ENCODE assay signal across 10 cellular contexts in genomic region chr22:44337658-44338004, GRCh38. TPM values are rescaled to one million over a fixed set of nuclear protein-coding genes. Genes with fewer than 3 reads are reported as not detected.
DNase-seq lines count a peak whose midpoint lies in the region; TF ChIP-seq lines count a peak whose summit lies in the region.
"Had no signal": no experiment of that assay in that cellular context is flagged by ENCODE, and none has a peak within 500 bp of the region (broad histone marks: within the 10 kb centered on the region; RNA-seq: fewer than 3 reads in every experiment).

No MANE protein-coding gene starts in this region.

- H3K4me2 ChIP-seq in PC-9, result peak overlapping the region; percentile 27

- H2AFZ ChIP-seq in PC-9, result no peak overlapping the region

- H3K27me3 ChIP-seq in PC-9 (ENCODE audit: insufficient read depth, low read depth), result peaks cover 2% of the 10 kb centered on the region; the same call in 1 of the 2 replicates
- H3K27me3 ChIP-seq in stomach, result peaks cover 0 to 12% (median 4%) of the 10 kb centered on the region in 3 donors
- peaks cover 8% of the 10 kb centered on the region for H3K27me3 ChIP-seq in CD8-positive, alpha-beta memory T cell (ENCODE audit: insufficient read depth, low read length, poor library complexity, severe bottlenecking)

- no peak for TF ChIP-seq POLR2A in stomach (IDR thresholded peaks at IDR 0.05)
- no peak for TF ChIP-seq POLR2A in erythroblast (IDR thresholded peaks at IDR 0.05; ENCODE audit: low read length)

- H3K4me3 Mint-ChIP-seq in CD8-positive, alpha-beta memory T cell, result no peak overlapping the region

- H3K4me1 ChIP-seq in PC-9 (replicated peaks; ENCODE audit: insufficient read depth) (peaks cover 35% of the 10 kb centered on the region), stomach (peaks cover 32 to 50% (median 46%) of the 10 kb centered on the region in 4 donors)
- H3K4me1 ChIP-seq in CD8-positive, alpha-beta memory T cell (ENCODE audit: insufficient read depth, low read length), result no peaks in the 10 kb centered on the region

- no peaks in the 10 kb centered on the region for H3K9me3 Mint-ChIP-seq in CD8-positive, alpha-beta memory T cell

- peaks cover 0 to 5% of the 10 kb centered on the region in 2 donors for H3K27me3 Mint-ChIP-seq in CD8-positive, alpha-beta memory T cell

- H3K9me2 ChIP-seq in PC-9 (ENCODE audit: insufficient read depth), result no peaks in the 10 kb centered on the region

- peak; percentile 60 for DNase-seq in NCI-H2107 treated with DMSO at 0.1 percent for 48 hours (lab: John Stamatoyannopoulos, UW; ENCODE audit: unreplicated experiment)
- DNase-seq in NCI-H2107 (lab: John Stamatoyannopoulos, UW), result no peak
- DNase-seq in PC-9, result peak; percentile 61 to 66
- DNase-seq in fibroblast of mammary gland (ENCODE audit: low read depth), result peak; percentile 66
- DNase-seq in stomach, result peak; percentile 32
- DNase-seq in erythroblast (lab: John Stamatoyannopoulos, UW), result no peak
- DNase-seq in CD8-positive, alpha-beta memory T cell, result no peak
- no peak for DNase-seq in posterior vena cava (ENCODE audit: low spot score)
- DNase-seq: AML-193, NCI-H1105 had no signal

- H4K20me1 ChIP-seq in PC-9 (ENCODE audit: insufficient read depth), result no peaks in the 10 kb centered on the region

- no TSS peak for BruUV-seq in PC-9 (replicated peaks; lab: Mats Ljungman, UMichigan)

- WGBS in stomach, 5 donors, result 17 to 46% (median 27%) methylated on average over 13 of the region's 13 CpGs

- H3K36me3 ChIP-seq in PC-9 (ENCODE audit: low read depth) (no peaks in the 10 kb centered on the region), stomach (no peaks in the 10 kb centered on the region)
- H3K36me3 ChIP-seq in CD8-positive, alpha-beta memory T cell (ENCODE audit: insufficient read depth, low read length), result no peaks in the 10 kb centered on the region

- intact Hi-C loops in PC-9 (cut with micrococcal nuclease; ENCODE audit: unreplicated experiment), result loop anchor here (2.0 to 10.0 kb wide), 4 partner anchors 147 to 285 kb away; no protein-coding TSS in a partner anchor
- intact Hi-C loops in stomach (cut with DNase I; ENCODE audit: low total_unique reads), result loop anchor here (10.0 kb wide), 1 partner anchor 167 kb away; no protein-coding TSS in a partner anchor
- intact Hi-C loops in posterior vena cava (cut with DNase I), result loop anchor here (10.0 kb wide), 2 partner anchors 253 to 1827 kb away; no protein-coding TSS in a partner anchor

- H3K9me3 ChIP-seq in PC-9 (ENCODE audit: insufficient read depth, low read depth) (no peaks in the 10 kb centered on the region), stomach (no peaks in the 10 kb centered on the region)
- no peaks in the 10 kb centered on the region for H3K9me3 ChIP-seq in CD8-positive, alpha-beta memory T cell (ENCODE audit: low read length)

- TF ChIP-seq CTCF in PC-9 (conservative IDR thresholded peaks at IDR 0.05), result no peak
- TF ChIP-seq CTCF in fibroblast of mammary gland (conservative IDR thresholded peaks at IDR 0.05; ENCODE audit: control insufficient read depth, insufficient read depth, low read depth, low read length), result no peak
- TF ChIP-seq CTCF in stomach (IDR thresholded peaks at IDR 0.05), result no peak

- CTCF ChIA-PET in PC-9 (lab: Charles Lee), result interaction anchor here (0.6 kb wide), 2 partner anchors 14 to 286 kb away, joined by 3 read pairs; no protein-coding TSS in a partner anchor
- CTCF ChIA-PET in CD8-positive, alpha-beta memory T cell (lab: Charles Lee), result no interaction called here

- H3K36me3 Mint-ChIP-seq in CD8-positive, alpha-beta memory T cell, result no peaks in the 10 kb centered on the region

- H3K79me2 ChIP-seq in PC-9 (ENCODE audit: low read depth), result no peaks in the 10 kb centered on the region

- H3K4me1 Mint-ChIP-seq in CD8-positive, alpha-beta memory T cell, result peaks cover 0 to 3% (median 0%) of the 10 kb centered on the region in 3 donors

- no peak overlapping the region for H3K27ac Mint-ChIP-seq in CD8-positive, alpha-beta memory T cell

- H3F3A ChIP-seq in PC-9 (ENCODE audit: insufficient read depth, low read depth), result peaks cover 60% of the 10 kb centered on the region

- H3K4me3 ChIP-seq in PC-9 (no peak overlapping the region), fibroblast of mammary gland (ENCODE audit: control insufficient read depth, low read depth, low read length) (no peak overlapping the region), stomach (no peak overlapping the region)
- H3K4me3 ChIP-seq in CD8-positive, alpha-beta memory T cell (ENCODE audit: low read length), result no peak overlapping the region

- H3K27ac ChIP-seq in PC-9 (no peak overlapping the region), stomach (peak overlapping the region in 1 of 5 donors; percentile 43)
- no peak overlapping the region for H3K27ac ChIP-seq in CD8-positive, alpha-beta memory T cell (ENCODE audit: low read depth, low read length)

- TF ChIP-seq EP300 in stomach (IDR thresholded peaks at IDR 0.05), result no peak

- POLR2A ChIA-PET in PC-9 (lab: Charles Lee; ENCODE audit: unreplicated experiment), result interaction anchor here (0.6 kb wide), 1 partner anchor 26 kb away, joined by 3 read pairs; no protein-coding TSS in a partner anchor
- POLR2A ChIA-PET in CD8-positive, alpha-beta memory T cell (lab: Charles Lee), result no interaction called here

RNA-seq across cellular contexts. Expression of gene SHISAL1, which starts 24.9 kb away (rescaled TPM):
- total RNA-seq in PC-9 (2021) (0.94 and 1.2 TPM in 2 replicates), stomach (10 to 100 TPM in 1 of 5 donors, 1 to 10 TPM in 3, under 1 TPM in 1; 0.45 to 19.3 (median 3.3) TPM), posterior vena cava (10 to 100 TPM in 1 of 2 donors, 1 to 10 TPM in 1; 9.8 to 12.7 TPM)
- 1 to 10 TPM in 1 of 3 donors, under 1 TPM in 2; 0.43 to 1.3 (median 0.46) TPM for polyA plus RNA-seq in stomach
- total RNA-seq in CD8-positive, alpha-beta memory T cell, result not detected
- polyA plus RNA-seq in CD8-positive, alpha-beta memory T cell, result not detected

Comparison
In these comparisons a context has a peak if more than half of its experiments do, and no peak if none do; other contexts are left out.
1. DNase-seq: peak in NCI-H2107 treated with DMSO at 0.1 percent for 48 hours (single experiment), PC-9 (2 of 2), fibroblast of mammary gland (single experiment) and stomach (single experiment); none in NCI-H2107 (single experiment), erythroblast (0 of 2), CD8-positive, alpha-beta memory T cell (0 of 5) and posterior vena cava (single experiment).